ENCODE assay signal across 19 cellular contexts in the genomic region with DNA sequence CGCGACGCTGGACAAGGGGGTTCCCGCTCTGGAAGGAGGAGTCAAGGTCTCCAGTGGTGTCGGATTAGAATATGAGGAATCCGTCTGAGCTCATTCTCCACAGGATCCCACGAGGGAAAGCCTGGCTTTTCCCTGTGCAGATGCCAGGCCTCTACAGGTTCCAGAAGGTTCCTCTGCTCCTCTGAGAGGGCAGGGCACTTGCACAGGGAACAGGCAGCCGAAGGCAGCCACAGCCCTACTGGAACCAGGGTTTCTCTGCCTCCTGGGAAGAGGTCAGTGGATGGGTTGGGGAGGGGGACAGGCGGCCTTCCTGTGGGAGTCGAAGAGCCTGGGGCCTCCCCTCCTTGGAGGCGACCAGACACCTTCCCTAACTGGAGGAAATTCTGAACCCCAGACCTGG. TPM values are rescaled to one million over a fixed set of nuclear protein-coding genes. Genes with fewer than 3 reads are reported as not detected.
"Had no signal": no experiment of that assay in that cellular context is flagged by ENCODE, and none has a peak within 500 bp of the region (broad histone marks: within the 10 kb centered on the region; RNA-seq: fewer than 3 reads in every experiment).

No MANE protein-coding gene starts in this region.

- H3K36me3 ChIP-seq: left ventricle myocardium inferior, tibial nerve, uterus had no signal

- H3K4me3 ChIP-seq: left ventricle myocardium inferior, mucosa of descending colon, psoas muscle, tibial nerve, uterus had no signal

- H3K27ac ChIP-seq: left ventricle myocardium inferior, psoas muscle, tibial nerve, uterus had no signal

- H3K27me3 ChIP-seq: tibial nerve, uterus had no signal

- H3K9me3 ChIP-seq: left ventricle myocardium inferior, mucosa of descending colon, psoas muscle, tibial nerve, uterus had no signal

- H3K4me1 ChIP-seq: left ventricle myocardium inferior, psoas muscle, tibial nerve, uterus had no signal

- DNase-seq: activated naive CD4-positive, alpha-beta T cell treated with anti-CD3 and anti-CD28 coated beads, Interleukin-2, amount 50 U/mL, for 16 hours; activated T-cell treated with anti-CD3 and anti-CD28 coated beads, Interleukin-2, amount 50 U/mL, for 4 hours; left ventricle myocardium inferior; mesenchymal stem cell; naive B cell; psoas muscle; stimulated activated naive CD8-positive, alpha-beta T cell treated with anti-CD3 and anti-CD28 coated beads, Interleukin-15, Interleukin-2, amounts not matched to agents 100 U/mL and 50 U/mL, for 24 hours; uterus had no signal

RNA-seq across cellular contexts. Expression of gene AQP12A, which starts 1.7 kb away (rescaled TPM):
- total RNA-seq: activated T-cell treated with anti-CD3 and anti-CD28 coated beads, Interleukin-2, amount 50 U/mL, for 4 hours; cerebellum; dermis microvascular lymphatic vessel endothelial cell; epithelial cell of proximal tubule; frontal cortex; kidney epithelial cell; left ventricle myocardium inferior; neural crest cell; omental fat pad; psoas muscle; right cardiac atrium; skeletal muscle tissue; uterus had no signal
- polyA plus RNA-seq: psoas muscle, right cardiac atrium had no signal

RNA-seq across cellular contexts. Expression of gene AQP12B, which starts 7.3 kb away (rescaled TPM):
- total RNA-seq: activated T-cell treated with anti-CD3 and anti-CD28 coated beads, Interleukin-2, amount 50 U/mL, for 4 hours; cerebellum; dermis microvascular lymphatic vessel endothelial cell; epithelial cell of proximal tubule; frontal cortex; kidney epithelial cell; left ventricle myocardium inferior; neural crest cell; omental fat pad; psoas muscle; right cardiac atrium; skeletal muscle tissue; uterus had no signal
- polyA plus RNA-seq: psoas muscle, right cardiac atrium had no signal
